Comparison of ENCODE assay signal across 8 cellular contexts in genomic region chr9:101533334-101534187, GRCh38. TPM values are rescaled to one million over a fixed set of nuclear protein-coding genes. Genes with fewer than 3 reads are reported as not detected.
DNase-seq lines count a peak whose midpoint lies in the region; ATAC-seq and TF ChIP-seq lines count a peak whose summit lies in the region.

Gene RNF20 (plus strand): TSS chr9:101533853. CDS start chr9:101535424, 1,571 bp downstream.

- no peak for TF ChIP-seq CTCF in C4-2B (conservative IDR thresholded peaks at IDR 0.05)
- TF ChIP-seq CTCF in left lung (IDR thresholded peaks at IDR 0.05): no peak

- no peaks in the 10 kb centered on the region for H3K27me3 ChIP-seq in left lung

- H3K27ac ChIP-seq in C4-2B (peak within 1 kb of the TSS; percentile 79), left lung (peak within 1 kb of the TSS; percentile 92 to 97)

- DNase-seq in NCI-H774 (lab: John Stamatoyannopoulos, UW) (peak; percentile 98), dermis blood vessel endothelial cell (peak; percentile 98), left lung (peak; percentile 100)
- peak; percentile 100 for DNase-seq in activated CD4-positive, alpha-beta T cell treated with anti-CD3 and anti-CD28 coated beads, Interleukin-2, amount 50 U/mL, for 4 hours
- peak; percentile 95 to 97 for DNase-seq in stimulated activated CD4-positive, alpha-beta T cell treated with anti-CD3 and anti-CD28 coated beads, Interleukin-2, amount 100 ng/mL, for 48 hours

- H3K9me3 ChIP-seq in left lung: no peaks in the 10 kb centered on the region

- intact Hi-C loops in left lung (cut with DNase I): no loop called here

- ATAC-seq in GM19395 (IDR thresholded peaks at IDR 0.05; ENCODE audit: unreplicated experiment): peak; percentile 98
- ATAC-seq in HG03565 (IDR thresholded peaks at IDR 0.05; ENCODE audit: unreplicated experiment): peak; percentile 96
- ATAC-seq in left lung: peak; percentile 98

- peaks cover 10 to 39% of the 10 kb centered on the region in 2 donors for H3K4me1 ChIP-seq in left lung

- H3K4me3 ChIP-seq in left lung: peak within 1 kb of the TSS; percentile 58 to 85

- peaks cover 0 to 26% of the 10 kb centered on the region in 2 donors for H3K36me3 ChIP-seq in left lung

RNA-seq across cellular contexts. Expression of gene RNF20, which starts in this region (rescaled TPM):
- total RNA-seq in dermis blood vessel endothelial cell (36.8 and 42.5 TPM in 2 replicates), left lung (10 to 100 TPM; 37.7 to 39.9 TPM)

Comparison
In these comparisons a context has a peak if more than half of its experiments do, and no peak if none do; other contexts are left out.
1. Peak in every context shown above with its lines: DNase-seq, ATAC-seq, H3K4me3 ChIP-seq and H3K27ac ChIP-seq.